Comparison of ENCODE assay signal across 8 cellular contexts in the genomic region with DNA sequence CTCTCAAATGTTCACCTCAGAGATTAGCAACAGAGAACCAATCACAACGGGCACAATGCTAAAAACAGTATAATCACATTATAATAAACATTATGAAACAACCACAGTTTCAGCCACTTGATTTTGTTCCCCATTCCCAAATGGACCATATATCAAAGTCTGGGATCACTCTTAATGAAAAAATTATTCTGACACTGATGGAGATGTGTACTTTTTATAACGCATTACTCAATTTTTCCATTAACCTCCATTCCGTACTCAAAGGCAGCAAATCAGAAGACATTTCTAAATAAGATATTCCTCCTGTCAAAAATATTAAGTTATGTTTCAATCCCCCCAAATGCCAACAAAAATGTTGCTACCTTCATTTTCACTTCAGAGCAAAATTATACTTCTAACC. TPM values are rescaled to one million over a fixed set of nuclear protein-coding genes. Genes with fewer than 3 reads are reported as not detected.
DNase-seq lines count a peak whose midpoint lies in the region; ATAC-seq and TF ChIP-seq lines count a peak whose summit lies in the region.

No MANE protein-coding gene starts in this region.

- H3K9me3 ChIP-seq in right cardiac atrium (ENCODE audit: control insufficient read depth, low read length) = no peaks in the 10 kb centered on the region
- no peaks in the 10 kb centered on the region for H3K9me3 ChIP-seq in adipocyte (ENCODE audit: control insufficient read depth, low read length)
- no peaks in the 10 kb centered on the region for H3K9me3 ChIP-seq in right lobe of liver
- H3K9me3 ChIP-seq in vagina = no peaks in the 10 kb centered on the region

- peaks cover 5% of the 10 kb centered on the region for H3K4me1 ChIP-seq in right cardiac atrium (ENCODE audit: control insufficient read depth, insufficient read depth, low read length)
- peaks cover 30% of the 10 kb centered on the region for H3K4me1 ChIP-seq in adipocyte (ENCODE audit: control insufficient read depth, insufficient read depth, low read length)
- H3K4me1 ChIP-seq in right lobe of liver = peaks cover 0 to 51% (median 16%) of the 10 kb centered on the region in 4 donors
- peaks cover 69% of the 10 kb centered on the region for H3K4me1 ChIP-seq in vagina

- peak overlapping the region; percentile 23 for H3K4me3 ChIP-seq in right cardiac atrium (ENCODE audit: low read length)
- peak overlapping the region; percentile 96 for H3K4me3 ChIP-seq in adipocyte (ENCODE audit: low read length)
- no peak overlapping the region for H3K4me3 ChIP-seq in right lobe of liver
- peak overlapping the region; percentile 7 to 96 for H3K4me3 ChIP-seq in vagina

- ATAC-seq in right cardiac atrium (no peak), Right ventricle myocardium inferior (no peak), right lobe of liver (no peak), HG03457 (IDR thresholded peaks at IDR 0.05; ENCODE audit: unreplicated experiment) (no peak), sciatic nerve (no peak)

- H3K27ac ChIP-seq in right cardiac atrium (ENCODE audit: low read length) (no peak overlapping the region), right lobe of liver (peak overlapping the region in 2 of 3 donors; percentile 2 to 17), vagina (peak overlapping the region; percentile 100)

- no peaks in the 10 kb centered on the region for H3K27me3 ChIP-seq in right cardiac atrium (ENCODE audit: control insufficient read depth, insufficient read depth)
- no peaks in the 10 kb centered on the region for H3K27me3 ChIP-seq in adipocyte (replicated peaks; ENCODE audit: control insufficient read depth, insufficient read depth, low read length)
- H3K27me3 ChIP-seq in right lobe of liver = no peaks in the 10 kb centered on the region
- H3K27me3 ChIP-seq in vagina = no peaks in the 10 kb centered on the region

- no peak for TF ChIP-seq POLR2A in right lobe of liver (IDR thresholded peaks at IDR 0.05)
- no peak for TF ChIP-seq POLR2A in vagina (IDR thresholded peaks at IDR 0.05)

- intact Hi-C loops in right cardiac atrium (cut with DNase I) (no loop called here), Right ventricle myocardium inferior (cut with DNase I) (loop anchor here (2.0 kb wide), 1 partner anchor 45 kb away; no protein-coding TSS in a partner anchor), right lobe of liver (cut with DNase I) (no loop called here), vagina (cut with DNase I) (loop anchor here (1.0 kb wide), 1 partner anchor 61 kb away; no protein-coding TSS in a partner anchor), sciatic nerve (cut with DNase I) (no loop called here)

- 35% methylated on average over 3 of the region's 3 CpGs for WGBS in right cardiac atrium
- 28% methylated on average over 3 of the region's 3 CpGs for WGBS in right lobe of liver (ENCODE audit: insufficient coverage, low coverage, low lambda C conversion rate, missing lambda C conversion rate)

- H3K36me3 ChIP-seq in adipocyte (ENCODE audit: control insufficient read depth, insufficient read depth, low read length, severe bottlenecking) (no peaks in the 10 kb centered on the region), right lobe of liver (no peaks in the 10 kb centered on the region), vagina (no peaks in the 10 kb centered on the region)

- TF ChIP-seq CTCF in right lobe of liver (IDR thresholded peaks at IDR 0.05) = no peak
- no peak for TF ChIP-seq CTCF in vagina (IDR thresholded peaks at IDR 0.05)

- DNase-seq in right cardiac atrium = no peak
- DNase-seq in Right ventricle myocardium inferior (ENCODE audit: missing footprints) = no peak
- DNase-seq in adipocyte (ENCODE audit: low read depth) = no peak
- no peak for DNase-seq in right lobe of liver
- no peak for DNase-seq in vagina (ENCODE audit: extremely low spot score in 2 of 2)
- DNase-seq in NCI-H1436 treated with DMSO at 0.1 percent for 48 hours (lab: John Stamatoyannopoulos, UW) = no peak
- DNase-seq in sciatic nerve (ENCODE audit: low spot score) = no peak

- no peak overlapping the region for H3K9ac ChIP-seq in adipocyte (ENCODE audit: low read length)

RNA-seq across cellular contexts. Expression of a gene that starts 2.8 kb away (rescaled TPM):
- total RNA-seq in right cardiac atrium (10 to 100 TPM; 67.5 to 82.7 (median 77.9) TPM), Right ventricle myocardium inferior (49.6 TPM), right lobe of liver (10 to 100 TPM; 35.5 to 72.0 (median 53.3) TPM), vagina (149 TPM), sciatic nerve (167 TPM)
- 63.2 TPM for polyA plus RNA-seq in right cardiac atrium

RNA-seq across cellular contexts. Expression of a gene that starts 2.8 kb away (rescaled TPM):
- total RNA-seq in right cardiac atrium (10 to 100 TPM; 46.1 to 59.1 (median 53.6) TPM), Right ventricle myocardium inferior (41.4 TPM), right lobe of liver (10 to 100 TPM; 13.3 to 32.8 (median 21.0) TPM), vagina (26.8 TPM), sciatic nerve (77.7 TPM)
- polyA plus RNA-seq in right cardiac atrium = 8.7 TPM

RNA-seq across cellular contexts. Expression of a gene that starts 37.2 kb away (rescaled TPM):
- 10 to 100 TPM; 29.2 to 41.7 (median 35.2) TPM for total RNA-seq in right cardiac atrium
- 36.5 TPM for polyA plus RNA-seq in right cardiac atrium
- total RNA-seq in Right ventricle myocardium inferior = 54.3 TPM
- total RNA-seq in right lobe of liver = 10 to 100 TPM; 30.9 to 63.7 (median 44.3) TPM
- total RNA-seq in vagina = 15.2 TPM
- total RNA-seq in sciatic nerve = 26.7 TPM

RNA-seq across cellular contexts. Expression of a gene that starts 37.3 kb away (rescaled TPM):
- total RNA-seq in right cardiac atrium (100 to 1,000 TPM; 156 to 187 (median 168) TPM), Right ventricle myocardium inferior (190 TPM), right lobe of liver (100 to 1,000 TPM in 2 of 6 experiments, 10 to 100 TPM in 4; 70.4 to 209 (median 84.8) TPM), vagina (248 TPM), sciatic nerve (63.8 TPM)
- polyA plus RNA-seq in right cardiac atrium = 379 TPM

RNA-seq across cellular contexts. Expression of a gene that starts 46.3 kb away (rescaled TPM):
- 1 to 10 TPM; 3.7 to 5.0 (median 4.4) TPM for total RNA-seq in right cardiac atrium
- polyA plus RNA-seq in right cardiac atrium = 6.7 TPM
- total RNA-seq in Right ventricle myocardium inferior = 1.6 TPM
- total RNA-seq in right lobe of liver = 10 to 100 TPM in 1 of 6 experiments, 1 to 10 TPM in 5; 1.7 to 13.8 (median 3.6) TPM
- 6.9 TPM for total RNA-seq in vagina
- total RNA-seq in sciatic nerve = 4.5 TPM

Comparison
In these comparisons a context has a peak if more than half of its experiments do, and no peak if none do; other contexts are left out.
1. intact Hi-C loops: an anchor here in Right ventricle myocardium inferior (2.0 kb wide) and vagina (1.0 kb wide); none called in right cardiac atrium, right lobe of liver and sciatic nerve.
2. H3K4me3 ChIP-seq: peak in right cardiac atrium (single experiment), adipocyte (single experiment) and vagina (2 of 2); none in right lobe of liver (0 of 3).